ENCODE assay signal across 26 cellular contexts in genomic region chr3:52020796-52021195, GRCh38. TPM values are rescaled to one million over a fixed set of nuclear protein-coding genes. Genes with fewer than 3 reads are reported as not detected.
DNase-seq lines count a peak whose midpoint lies in the region; ATAC-seq and TF ChIP-seq lines count a peak whose summit lies in the region.
"Had no signal": no experiment of that assay in that cellular context is flagged by ENCODE, and none has a peak within 500 bp of the region (broad histone marks: within the 10 kb centered on the region; RNA-seq: fewer than 3 reads in every experiment).

No MANE protein-coding gene starts in this region.

- no peak overlapping the region for H3K18ac ChIP-seq in IMR-90 (ENCODE audit: low read depth, low read length)
- no peak overlapping the region for H3K18ac ChIP-seq in mesenchymal stem cell (ENCODE audit: low read depth in 1 of 2, low read length in 2 of 2)

- no peaks in the 10 kb centered on the region for H4K20me1 ChIP-seq in IMR-90 (ENCODE audit: insufficient read depth, low read length)

- no peak for TF ChIP-seq RAD21 in IMR-90 (IDR thresholded peaks at IDR 0.05; ENCODE audit: low read length)

- in situ Hi-C loops in IMR-90 (cut with MboI; ENCODE audit: low sequenced_read_pairs), result no loop called here

- POLR2A ChIA-PET in IMR-90 (lab: Charles Lee; ENCODE audit: unreplicated experiment), result no interaction called here

- peaks cover 14% of the 10 kb centered on the region; the same call in 1 of the 2 replicates for H3K9me1 ChIP-seq in IMR-90 (ENCODE audit: insufficient read depth, low read length)

- no peak overlapping the region for H3K9ac ChIP-seq in IMR-90 (ENCODE audit: low read depth, low read length)
- H3K9ac ChIP-seq in mesenchymal stem cell (ENCODE audit: low read length), result no peak overlapping the region
- H3K9ac ChIP-seq: SK-N-SH had no signal

- H3K4me2 ChIP-seq in IMR-90 (ENCODE audit: low read depth, low read length), result no peak overlapping the region
- no peak overlapping the region for H3K4me2 ChIP-seq in mesenchymal stem cell (ENCODE audit: low read length, poor library complexity, severe bottlenecking)
- H3K4me2 ChIP-seq: SK-N-SH had no signal

- H2BK5ac ChIP-seq in IMR-90 (ENCODE audit: low read depth, low read length, poor library complexity, severe bottlenecking), result no peak overlapping the region
- H2BK5ac ChIP-seq in mesenchymal stem cell (ENCODE audit: low read depth, low read length, poor library complexity, severe bottlenecking), result no peak overlapping the region

- H3K23ac ChIP-seq in IMR-90 (ENCODE audit: low read depth, low read length), result no peak overlapping the region
- H3K23ac ChIP-seq in mesenchymal stem cell (ENCODE audit: low read length in 2 of 2), result no peak overlapping the region

- H3K4ac ChIP-seq in IMR-90 (ENCODE audit: low read depth, low read length) (0 out of 2 replicates have a peak overlapping the region, but pooled peaks have one; percentile 43), mesenchymal stem cell (ENCODE audit: low read depth in 1 of 2, low read length in 2 of 2) (peak overlapping the region in 1 of 2 experiments; percentile 13)

- CTCF ChIA-PET in IMR-90 (lab: Yijun Ruan, JAX), result interaction anchor here (0.7 kb wide), 1 partner anchor 19 kb away, joined by 3 read pairs; no protein-coding TSS in a partner anchor

- no peak for ATAC-seq in IMR-90 (ENCODE audit: low read depth)
- ATAC-seq in HG02623 (IDR thresholded peaks at IDR 0.05; ENCODE audit: unreplicated experiment), result no peak
- no peak for ATAC-seq in HG03342 (IDR thresholded peaks at IDR 0.05; ENCODE audit: unreplicated experiment)
- ATAC-seq: T-helper 17 cell had no signal

- peaks cover 10% of the 10 kb centered on the region for H3K4me1 ChIP-seq in IMR-90 (ENCODE audit: control insufficient read depth, insufficient read depth, low read length)
- peaks cover 34 to 88% of the 10 kb centered on the region in 2 donors for H3K4me1 ChIP-seq in ascending aorta
- H3K4me1 ChIP-seq in mesenchymal stem cell (ENCODE audit: control insufficient read depth, insufficient read depth, low read depth, low read length), result peaks cover 14% of the 10 kb centered on the region
- peaks cover 52% of the 10 kb centered on the region for H3K4me1 ChIP-seq in testis
- H3K4me1 ChIP-seq in Peyer's patch, result no peaks in the 10 kb centered on the region

- H3K14ac ChIP-seq in IMR-90 (replicated peaks; ENCODE audit: low read depth, low read length) (no peak overlapping the region), mesenchymal stem cell (ENCODE audit: low read length in 2 of 2) (no peak overlapping the region)

- H3K9me3 ChIP-seq in IMR-90 (ENCODE audit: control insufficient read depth, insufficient read depth, low read length) (no peaks in the 10 kb centered on the region), ascending aorta (no peaks in the 10 kb centered on the region), mesenchymal stem cell (ENCODE audit: control insufficient read depth, low read length) (no peaks in the 10 kb centered on the region), testis (no peaks in the 10 kb centered on the region), Peyer's patch (no peaks in the 10 kb centered on the region)
- H3K9me3 ChIP-seq: neutrophil, sigmoid colon, SK-N-SH had no signal

- intact Hi-C loops in IMR-90 (cut with micrococcal nuclease), result no loop called here
- intact Hi-C loops in ascending aorta (cut with DNase I), result no loop called here
- intact Hi-C loops in testis (cut with DNase I; ENCODE audit: low total_unique reads), result no loop called here

- no peak for TF ChIP-seq POLR2A in IMR-90 (IDR thresholded peaks at IDR 0.05; ENCODE audit: low read depth, low read length)
- TF ChIP-seq POLR2A in testis (IDR thresholded peaks at IDR 0.05), result no peak
- TF ChIP-seq POLR2A in Peyer's patch (IDR thresholded peaks at IDR 0.05), result no peak

- H3K79me1 ChIP-seq in IMR-90 (ENCODE audit: low read depth in 1 of 2, low read length in 2 of 2) (no peaks in the 10 kb centered on the region), mesenchymal stem cell (replicated peaks; ENCODE audit: low read length, poor library complexity, severe bottlenecking) (no peaks in the 10 kb centered on the region)

- H2BK20ac ChIP-seq in IMR-90 (ENCODE audit: low read depth, low read length), result no peak overlapping the region

- no peak overlapping the region for H4K5ac ChIP-seq in IMR-90 (ENCODE audit: low read depth, low read length)

- no peaks in the 10 kb centered on the region for H3K27me3 ChIP-seq in IMR-90 (ENCODE audit: control insufficient read depth, insufficient read depth, low read length)
- H3K27me3 ChIP-seq in ascending aorta, result no peaks in the 10 kb centered on the region
- H3K27me3 ChIP-seq in mesenchymal stem cell (ENCODE audit: control insufficient read depth in 1 of 2, insufficient read depth in 1 of 2, low read length in 2 of 2), result no peaks in the 10 kb centered on the region
- H3K27me3 ChIP-seq in testis, result no peaks in the 10 kb centered on the region
- H3K27me3 ChIP-seq in Peyer's patch, result no peaks in the 10 kb centered on the region
- H3K27me3 ChIP-seq: neutrophil, sigmoid colon had no signal

- H2BK15ac ChIP-seq in IMR-90 (ENCODE audit: low read depth, low read length) (no peak overlapping the region), mesenchymal stem cell (ENCODE audit: low read depth, poor library complexity, severe bottlenecking) (no peak overlapping the region)

- no peak overlapping the region for H2BK12ac ChIP-seq in mesenchymal stem cell (ENCODE audit: low read length in 2 of 2)

- H2AK5ac ChIP-seq in IMR-90 (ENCODE audit: low read depth, low read length) (no peak overlapping the region), mesenchymal stem cell (ENCODE audit: low read length, severe bottlenecking) (no peak overlapping the region)

- no peak overlapping the region for H3K56ac ChIP-seq in IMR-90 (ENCODE audit: extremely low read depth, insufficient read depth, low read length)

- dilution Hi-C loops in IMR-90 (cut with HindIII; ENCODE audit: low sequenced_read_pairs, unreplicated experiment), result no loop called here

- H4K8ac ChIP-seq in IMR-90 (ENCODE audit: low read depth in 2 of 2, low read length in 2 of 2) (no peak overlapping the region), mesenchymal stem cell (ENCODE audit: low read length) (no peak overlapping the region)

- H3K27ac ChIP-seq in IMR-90 (ENCODE audit: insufficient read depth, low read length), result no peak overlapping the region
- peak overlapping the region; percentile 91 to 96 for H3K27ac ChIP-seq in ascending aorta
- no peak overlapping the region for H3K27ac ChIP-seq in mesenchymal stem cell (ENCODE audit: low read length, poor library complexity, severe bottlenecking)
- peak overlapping the region; percentile 31 to 54 for H3K27ac ChIP-seq in testis
- no peak overlapping the region for H3K27ac ChIP-seq in Peyer's patch
- H3K27ac ChIP-seq: C4-2B, HL-60, neutrophil had no signal

- H2BK120ac ChIP-seq in IMR-90 (ENCODE audit: low read depth, low read length) (no peak overlapping the region), mesenchymal stem cell (ENCODE audit: low read depth, low read length) (no peak overlapping the region)

- H4K91ac ChIP-seq in IMR-90 (ENCODE audit: insufficient read depth, low read depth, low read length) (no peak overlapping the region), mesenchymal stem cell (ENCODE audit: low read length) (peak overlapping the region; percentile 52)

- no peak for TF ChIP-seq CTCF in IMR-90 (conservative IDR thresholded peaks at IDR 0.05; ENCODE audit: low read depth, low read length)
- TF ChIP-seq CTCF in ascending aorta (IDR thresholded peaks at IDR 0.05), result no peak
- no peak for TF ChIP-seq CTCF in testis (IDR thresholded peaks at IDR 0.05)
- no peak for TF ChIP-seq CTCF in Peyer's patch (IDR thresholded peaks at IDR 0.05)

- BruUV-seq in IMR-90 (replicated peaks; lab: Mats Ljungman, UMichigan), result no TSS peak

- peak overlapping the region; percentile 3 for H2AFZ ChIP-seq in IMR-90 (replicated peaks; ENCODE audit: low read length, poor library complexity)
- H2AFZ ChIP-seq in mesenchymal stem cell (ENCODE audit: low read depth, low read length), result no peak overlapping the region

- no CpG with 5 or more reads among the region's 7 CpGs for WGBS in IMR-90 (ENCODE audit: extremely low coverage in 2 of 2, insufficient read length in 1 of 2), 2 experiments
- WGBS in mesenchymal stem cell, result 92% methylated on average over 7 of the region's 7 CpGs
- WGBS in testis, 2 donors, result 81 to 91% methylated on average over 6 to 7 of the region's 7 CpGs

- H3K36me3 ChIP-seq in IMR-90 (ENCODE audit: control insufficient read depth, insufficient read depth, low read length), result no peaks in the 10 kb centered on the region
- H3K36me3 ChIP-seq in ascending aorta, result no peaks in the 10 kb centered on the region
- H3K36me3 ChIP-seq in mesenchymal stem cell (ENCODE audit: control insufficient read depth in 1 of 2, insufficient read depth in 2 of 2, low read depth in 1 of 2, low read length in 2 of 2), result no peaks in the 10 kb centered on the region
- no peaks in the 10 kb centered on the region for H3K36me3 ChIP-seq in testis (ENCODE audit: low read depth, missing control alignments)
- no peaks in the 10 kb centered on the region for H3K36me3 ChIP-seq in Peyer's patch
- H3K36me3 ChIP-seq: neutrophil, sigmoid colon had no signal

- DNase-seq in IMR-90, result no peak
- no peak for DNase-seq in ascending aorta (ENCODE audit: low spot score in 2 of 2)
- no peak for DNase-seq in mesenchymal stem cell
- DNase-seq in testis, result no peak
- DNase-seq in Peyer's patch, result no peak
- DNase-seq: activated CD4-positive, alpha-beta T cell treated with anti-CD3 and anti-CD28 coated beads, Interleukin-2, amount 50 U/mL, for 48 hours; activated gamma-delta T cell treated with Interleukin-2 at 50 U/mL for 16 hours; activated T-cell treated with anti-CD3 and anti-CD28 coated beads, Interleukin-2, amount 50 U/mL, for 48 hours; COR-L47; DMS53; H7; KG1; NCI-H1105; NCI-H187 treated with DMSO at 0.1 percent for 48 hours; NCI-H2171; sigmoid colon; SK-N-SH; stimulated activated CD4-positive, alpha-beta T cell treated with anti-CD3 and anti-CD28 coated beads, Interleukin-15, amount 100 ng/mL, for 24 hours; stimulated activated CD4-positive, alpha-beta T cell treated with anti-CD3 and anti-CD28 coated beads, Interleukin-4, amount 100 ng/mL, for 4 hours; stimulated activated naive CD4-positive, alpha-beta T cell; T-helper 17 cell had no signal

- H3K4me3 ChIP-seq in IMR-90 (ENCODE audit: insufficient read depth, low read depth, low read length) (no peak overlapping the region), ascending aorta (no peak overlapping the region), mesenchymal stem cell (ENCODE audit: insufficient read depth in 1 of 2, low read depth in 1 of 2, low read length in 2 of 2) (no peak overlapping the region), testis (no peak overlapping the region), Peyer's patch (no peak overlapping the region)
- H3K4me3 ChIP-seq: sigmoid colon had no signal

- no peak overlapping the region for H2AK9ac ChIP-seq in IMR-90 (replicated peaks; ENCODE audit: low read depth, low read length, poor library complexity)

RNA-seq across cellular contexts. Expression of gene RPL29, which starts 25.1 kb away (rescaled TPM):
- total RNA-seq in IMR-90 (2012; rRNA removed) (1,798 and 2,081 TPM in 2 replicates), ascending aorta (1,224 TPM), testis (100 to 1,000 TPM; 491 to 999 TPM), Peyer's patch (100 to 1,000 TPM; 643 to 841 (median 711) TPM)
- polyA plus RNA-seq in IMR-90 (2012; rRNA removed) (2,126 and 2,187 TPM in 2 replicates), testis (ENCODE audit: insufficient read depth, low read depth, low replicate concordance) (965 TPM)
- 1,284 and 2,643 TPM in 2 replicates for polyA plus RNA-seq in IMR-90 (2012; cell fraction: cytosol; rRNA removed)
- 510 and 968 TPM in 2 replicates for polyA plus RNA-seq in IMR-90 (2012; cell fraction: nucleus; rRNA removed; ENCODE audit: low replicate concordance)
- 1,869 TPM for polyA plus RNA-seq in mesenchymal stem cell (2013, experiment 1 of 2)
- 1,864 TPM for polyA plus RNA-seq in mesenchymal stem cell (2013, experiment 2 of 2)

RNA-seq across cellular contexts. Expression of gene DUSP7, which starts 35.6 kb away (rescaled TPM):
- 9.3 and 9.7 TPM in 2 replicates for total RNA-seq in IMR-90 (2012; rRNA removed)
- polyA plus RNA-seq in IMR-90 (2012; rRNA removed), result 24.0 and 27.8 TPM in 2 replicates
- polyA plus RNA-seq in IMR-90 (2012; cell fraction: cytosol; rRNA removed), result 10.9 and 26.7 TPM in 2 replicates
- 8.9 and 16.8 TPM in 2 replicates for polyA plus RNA-seq in IMR-90 (2012; cell fraction: nucleus; rRNA removed; ENCODE audit: low replicate concordance)
- 76.5 TPM for total RNA-seq in ascending aorta
- polyA plus RNA-seq in mesenchymal stem cell (2013, experiment 1 of 2), result 30.5 TPM
- 30.2 TPM for polyA plus RNA-seq in mesenchymal stem cell (2013, experiment 2 of 2)
- 10 to 100 TPM; 40.6 to 48.8 TPM for total RNA-seq in testis
- 25.1 TPM for polyA plus RNA-seq in testis (ENCODE audit: insufficient read depth, low read depth, low replicate concordance)
- 1 to 10 TPM; 3.3 to 7.1 (median 6.0) TPM for total RNA-seq in Peyer's patch

RNA-seq across cellular contexts. Expression of gene ACY1, which starts 37.5 kb away (rescaled TPM):
- total RNA-seq in IMR-90 (2012; rRNA removed) (21.1 and 22.0 TPM in 2 replicates), ascending aorta (94.0 TPM), testis (10 to 100 TPM; 16.0 to 17.1 TPM), Peyer's patch (100 to 1,000 TPM in 3 of 4 donors, 10 to 100 TPM in 1; 95.7 to 977 (median 609) TPM)
- polyA plus RNA-seq in IMR-90 (2012; rRNA removed) (44.8 and 47.1 TPM in 2 replicates), testis (ENCODE audit: insufficient read depth, low read depth, low replicate concordance) (26.7 TPM)
- polyA plus RNA-seq in IMR-90 (2012; cell fraction: cytosol; rRNA removed), result 44.3 and 84.7 TPM in 2 replicates
- 49.3 and 84.6 TPM in 2 replicates for polyA plus RNA-seq in IMR-90 (2012; cell fraction: nucleus; rRNA removed; ENCODE audit: low replicate concordance)
- polyA plus RNA-seq in mesenchymal stem cell (2013, experiment 1 of 2), result 14.0 TPM
- 14.7 TPM for polyA plus RNA-seq in mesenchymal stem cell (2013, experiment 2 of 2)

RNA-seq across cellular contexts. Expression of gene ABHD14A, which starts 45.9 kb away (rescaled TPM):
- total RNA-seq in IMR-90 (2012; rRNA removed) (3.1 and 3.4 TPM in 2 replicates), ascending aorta (37.4 TPM), testis (10 to 100 TPM; 38.9 to 51.6 TPM), Peyer's patch (10 to 100 TPM in 2 of 4 donors, 1 to 10 TPM in 2; 3.9 to 11.6 (median 7.7) TPM)
- polyA plus RNA-seq in IMR-90 (2012; rRNA removed) (10.0 and 12.2 TPM in 2 replicates), testis (ENCODE audit: insufficient read depth, low read depth, low replicate concordance) (27.7 TPM)
- polyA plus RNA-seq in IMR-90 (2012; cell fraction: cytosol; rRNA removed), result 12.0 and 24.8 TPM in 2 replicates
- 3.6 and 5.7 TPM in 2 replicates for polyA plus RNA-seq in IMR-90 (2012; cell fraction: nucleus; rRNA removed; ENCODE audit: low replicate concordance)
- polyA plus RNA-seq in mesenchymal stem cell (2013, experiment 1 of 2), result 19.9 TPM
- polyA plus RNA-seq in mesenchymal stem cell (2013, experiment 2 of 2), result 19.9 TPM

RNA-seq across cellular contexts. Expression of gene ABHD14B, which starts 46.9 kb away (rescaled TPM):
- 6.4 and 7.2 TPM in 2 replicates for total RNA-seq in IMR-90 (2012; rRNA removed)
- 28.3 and 30.4 TPM in 2 replicates for polyA plus RNA-seq in IMR-90 (2012; rRNA removed)
- 17.0 and 38.2 TPM in 2 replicates for polyA plus RNA-seq in IMR-90 (2012; cell fraction: cytosol; rRNA removed)
- 29.9 and 36.0 TPM in 2 replicates for polyA plus RNA-seq in IMR-90 (2012; cell fraction: nucleus; rRNA removed; ENCODE audit: low replicate concordance)
- 46.1 TPM for total RNA-seq in ascending aorta
- polyA plus RNA-seq in mesenchymal stem cell (2013, experiment 1 of 2), result 15.5 TPM
- polyA plus RNA-seq in mesenchymal stem cell (2013, experiment 2 of 2), result 15.1 TPM
- 10 to 100 TPM; 26.7 to 27.1 TPM for total RNA-seq in testis
- polyA plus RNA-seq in testis (ENCODE audit: insufficient read depth, low read depth, low replicate concordance), result 26.0 TPM
- total RNA-seq in Peyer's patch, result 100 to 1,000 TPM in 3 of 4 donors, 10 to 100 TPM in 1; 43.7 to 135 (median 127) TPM

Comparison
In these comparisons a context has a peak if more than half of its experiments do, and no peak if none do; other contexts are left out.
1. H3K27ac ChIP-seq: peak in ascending aorta (2 of 2) and testis (2 of 2); none in IMR-90 (single experiment), mesenchymal stem cell (single experiment) and Peyer's patch (0 of 4).